Comparison of ENCODE assay signal across 8 cellular contexts in the genomic region with DNA sequence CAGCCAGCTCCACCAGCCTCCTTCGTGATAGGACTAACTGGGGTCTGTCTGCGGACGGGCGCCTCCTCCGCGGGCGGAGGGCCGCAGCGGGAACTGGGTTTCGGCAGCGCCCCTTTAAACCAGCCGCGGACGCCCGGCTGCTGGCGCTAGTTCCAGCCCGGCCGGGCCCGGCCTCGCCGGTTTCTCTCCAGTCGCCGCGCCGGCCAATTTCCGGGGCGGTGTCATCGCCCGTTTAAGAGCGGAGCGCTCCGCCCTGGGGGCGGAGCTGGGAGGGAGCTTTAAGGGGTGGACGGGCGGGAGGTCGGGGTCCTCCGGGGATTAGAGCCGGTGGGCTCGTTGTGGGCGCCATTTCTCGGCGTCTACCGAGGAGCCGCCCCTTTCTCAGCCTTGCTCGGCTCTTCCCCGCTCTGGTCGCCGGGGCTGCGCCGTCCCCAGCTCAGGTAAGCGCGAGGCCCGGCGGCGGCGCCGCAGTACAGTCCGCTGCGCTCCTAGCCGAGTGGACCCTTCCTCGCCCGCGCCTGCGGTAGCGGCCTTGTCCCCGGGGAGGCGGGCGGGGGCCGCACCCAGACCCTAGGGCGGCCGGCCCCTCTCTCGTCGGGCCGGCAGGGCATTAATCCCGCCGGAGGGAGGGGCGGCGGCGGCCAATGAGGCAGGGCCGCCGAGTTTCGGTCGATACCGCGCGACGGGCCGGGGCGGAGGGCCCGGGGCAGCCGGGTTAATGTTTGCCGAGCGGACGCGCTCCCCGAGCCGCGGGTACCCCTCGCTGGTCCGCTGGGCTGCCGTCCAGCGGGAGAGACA. TPM values are rescaled to one million over a fixed set of nuclear protein-coding genes. Genes with fewer than 3 reads are reported as not detected.
A peak's percentile ranks its signal among the peaks of the same experiment; 100 is the strongest.
DNase-seq lines count a peak whose midpoint lies in the region; ATAC-seq and TF ChIP-seq lines count a peak whose summit lies in the region.

TSS of gene EPB41L5 (plus strand) at position 307 of the 798 bp plus-strand sequence. CDS start 6,008 bp downstream, outside the sequence.

- intact Hi-C loops in activated T-helper 2 cell treated with anti-CD3 and anti-CD28 coated beads, Interferon-gamma antibody, Interleukin-2, Interleukin-4, amounts not matched to agents 10 μg/mL and 5 μg/mL and 100 μg/mL, durations not matched to agents 14 hours and 24 hours and 36 hours (cut with micrococcal nuclease): loop anchor here (2.0 to 10.0 kb wide), 6 partner anchors 151 to 646 kb away; partner anchors contain the start of genes C2orf76, DBI, PTPN4 and TMEM185B

- peaks cover 27% of the 10 kb centered on the region for H3K27me3 Mint-ChIP-seq in activated T-helper 2 cell treated with anti-CD3 and anti-CD28 coated beads, Interferon-gamma antibody, Interleukin-2, Interleukin-4, amounts not matched to agents 10 μg/mL and 5 μg/mL and 100 μg/mL, durations not matched to agents 14 hours and 24 hours and 36 hours (ENCODE audit: low read depth)
- no peaks in the 10 kb centered on the region for H3K27me3 Mint-ChIP-seq in nephron progenitor cell (ENCODE audit: low read depth, poor library complexity)
- H3K27me3 Mint-ChIP-seq in stimulated activated naive CD8-positive, alpha-beta T cell treated with anti-CD3 and anti-CD28 coated beads, Interleukin-15, Interleukin-2, amounts not matched to agents 100 ng/mL and 50 ng/mL, for 24 hours: no peaks in the 10 kb centered on the region

- H3K27ac ChIP-seq in KMS-11: no peak within 1 kb of the TSS

- no peaks in the 10 kb centered on the region for H3K9me3 Mint-ChIP-seq in activated T-helper 2 cell treated with anti-CD3 and anti-CD28 coated beads, Interferon-gamma antibody, Interleukin-2, Interleukin-4, amounts not matched to agents 10 μg/mL and 5 μg/mL and 100 μg/mL, durations not matched to agents 14 hours and 24 hours and 36 hours
- H3K9me3 Mint-ChIP-seq in nephron progenitor cell: peaks cover 9% of the 10 kb centered on the region
- no peaks in the 10 kb centered on the region for H3K9me3 Mint-ChIP-seq in stimulated activated naive CD8-positive, alpha-beta T cell treated with anti-CD3 and anti-CD28 coated beads, Interleukin-15, Interleukin-2, amounts not matched to agents 100 ng/mL and 50 ng/mL, for 24 hours

- no peaks in the 10 kb centered on the region for H3K36me3 Mint-ChIP-seq in activated T-helper 2 cell treated with anti-CD3 and anti-CD28 coated beads, Interferon-gamma antibody, Interleukin-2, Interleukin-4, amounts not matched to agents 10 μg/mL and 5 μg/mL and 100 μg/mL, durations not matched to agents 14 hours and 24 hours and 36 hours (ENCODE audit: low read depth)
- peaks cover 29% of the 10 kb centered on the region for H3K36me3 Mint-ChIP-seq in nephron progenitor cell (ENCODE audit: low read depth)
- H3K36me3 Mint-ChIP-seq in stimulated activated naive CD8-positive, alpha-beta T cell treated with anti-CD3 and anti-CD28 coated beads, Interleukin-15, Interleukin-2, amounts not matched to agents 100 ng/mL and 50 ng/mL, for 24 hours (ENCODE audit: low read depth): no peaks in the 10 kb centered on the region

- peak within 1 kb of the TSS; percentile 69 for H2AFZ ChIP-seq in KMS-11 (ENCODE audit: low read depth)

- H3K27me3 ChIP-seq in KMS-11 (ENCODE audit: insufficient read depth, low read depth): no peaks in the 10 kb centered on the region

- H3K4me3 ChIP-seq in KMS-11 (IDR thresholded peaks at IDR 0.05; ENCODE audit: insufficient read depth, low read depth, low read length): peak within 1 kb of the TSS; percentile 31
- H3K4me3 ChIP-seq in fibroblast of the aortic adventitia (ENCODE audit: low read depth, low read length): peak within 1 kb of the TSS; percentile 84

- peak within 1 kb of the TSS; percentile 97 for H3K4me2 ChIP-seq in KMS-11

- peaks cover 33% of the 10 kb centered on the region for H3K4me1 ChIP-seq in KMS-11 (ENCODE audit: low read depth, poor library complexity, severe bottlenecking)

- no peaks in the 10 kb centered on the region for H4K20me1 ChIP-seq in KMS-11 (ENCODE audit: insufficient read depth)

- no peak within 1 kb of the TSS for H3K27ac Mint-ChIP-seq in activated T-helper 2 cell treated with anti-CD3 and anti-CD28 coated beads, Interferon-gamma antibody, Interleukin-2, Interleukin-4, amounts not matched to agents 10 μg/mL and 5 μg/mL and 100 μg/mL, durations not matched to agents 14 hours and 24 hours and 36 hours
- peak within 1 kb of the TSS; percentile 91 for H3K27ac Mint-ChIP-seq in nephron progenitor cell
- no peak within 1 kb of the TSS for H3K27ac Mint-ChIP-seq in stimulated activated naive CD8-positive, alpha-beta T cell treated with anti-CD3 and anti-CD28 coated beads, Interleukin-15, Interleukin-2, amounts not matched to agents 100 ng/mL and 50 ng/mL, for 24 hours

- peak within 1 kb of the TSS; percentile 67 for H3K4me3 Mint-ChIP-seq in activated T-helper 2 cell treated with anti-CD3 and anti-CD28 coated beads, Interferon-gamma antibody, Interleukin-2, Interleukin-4, amounts not matched to agents 10 μg/mL and 5 μg/mL and 100 μg/mL, durations not matched to agents 14 hours and 24 hours and 36 hours (ENCODE audit: low read depth)
- peak within 1 kb of the TSS; percentile 92 for H3K4me3 Mint-ChIP-seq in nephron progenitor cell
- H3K4me3 Mint-ChIP-seq in stimulated activated naive CD8-positive, alpha-beta T cell treated with anti-CD3 and anti-CD28 coated beads, Interleukin-15, Interleukin-2, amounts not matched to agents 100 ng/mL and 50 ng/mL, for 24 hours: peak within 1 kb of the TSS; percentile 82

- no peaks in the 10 kb centered on the region for H3K36me3 ChIP-seq in KMS-11 (ENCODE audit: insufficient read depth)

- H3K4me1 Mint-ChIP-seq in activated T-helper 2 cell treated with anti-CD3 and anti-CD28 coated beads, Interferon-gamma antibody, Interleukin-2, Interleukin-4, amounts not matched to agents 10 μg/mL and 5 μg/mL and 100 μg/mL, durations not matched to agents 14 hours and 24 hours and 36 hours (ENCODE audit: low read depth): peaks cover 10% of the 10 kb centered on the region
- H3K4me1 Mint-ChIP-seq in nephron progenitor cell: peaks cover 27% of the 10 kb centered on the region
- H3K4me1 Mint-ChIP-seq in stimulated activated naive CD8-positive, alpha-beta T cell treated with anti-CD3 and anti-CD28 coated beads, Interleukin-15, Interleukin-2, amounts not matched to agents 100 ng/mL and 50 ng/mL, for 24 hours (ENCODE audit: low read depth): peaks cover 19% of the 10 kb centered on the region

- TF ChIP-seq CTCF in KMS-11 (conservative IDR thresholded peaks at IDR 0.05; ENCODE audit: low read depth, low read length) (no peak), fibroblast of the aortic adventitia (IDR thresholded peaks at IDR 0.05; ENCODE audit: insufficient read depth, low read length) (no peak), nephron progenitor cell (IDR thresholded peaks at IDR 0.05) (no peak)

- no peaks in the 10 kb centered on the region for H3K79me2 ChIP-seq in KMS-11 (ENCODE audit: insufficient read depth, low read depth)

- H3K9ac ChIP-seq in KMS-11: peak within 1 kb of the TSS; percentile 32; the same call in 1 of the 2 replicates

- DNase-seq in DMS79 treated with DMSO at 0.1 percent for 48 hours (lab: John Stamatoyannopoulos, UW) (peak; percentile 86), RKO (ENCODE audit: low spot score) (peak; percentile 89), fibroblast of the aortic adventitia (ENCODE audit: low read depth) (peak; percentile 88), nephron progenitor cell (peak; percentile 93)
- DNase-seq in activated T-helper 2 cell treated with anti-CD3 and anti-CD28 coated beads, Interferon-gamma antibody, Interleukin-2, Interleukin-4, amounts not matched to agents 10 μg/mL and 5 μg/mL and 100 μg/mL, durations not matched to agents 14 hours and 24 hours and 36 hours (ENCODE audit: low spot score): peak; percentile 72

- ATAC-seq in GM21786 (IDR thresholded peaks at IDR 0.05; ENCODE audit: unreplicated experiment): peak; percentile 93

RNA-seq across cellular contexts. Expression of gene EPB41L5, which starts in this region (rescaled TPM):
- total RNA-seq in activated T-helper 2 cell treated with anti-CD3 and anti-CD28 coated beads, Interferon-gamma antibody, Interleukin-2, Interleukin-4, amounts not matched to agents 10 μg/mL and 5 μg/mL and 100 μg/mL, durations not matched to agents 14 hours and 24 hours and 36 hours: 0.94 and 1.5 TPM in 2 replicates
- 5.9 and 16.8 TPM in 2 replicates for total RNA-seq in fibroblast of the aortic adventitia (ENCODE audit: low replicate concordance)
